ENCODE assay signal across 27 cellular contexts in the genomic region with DNA sequence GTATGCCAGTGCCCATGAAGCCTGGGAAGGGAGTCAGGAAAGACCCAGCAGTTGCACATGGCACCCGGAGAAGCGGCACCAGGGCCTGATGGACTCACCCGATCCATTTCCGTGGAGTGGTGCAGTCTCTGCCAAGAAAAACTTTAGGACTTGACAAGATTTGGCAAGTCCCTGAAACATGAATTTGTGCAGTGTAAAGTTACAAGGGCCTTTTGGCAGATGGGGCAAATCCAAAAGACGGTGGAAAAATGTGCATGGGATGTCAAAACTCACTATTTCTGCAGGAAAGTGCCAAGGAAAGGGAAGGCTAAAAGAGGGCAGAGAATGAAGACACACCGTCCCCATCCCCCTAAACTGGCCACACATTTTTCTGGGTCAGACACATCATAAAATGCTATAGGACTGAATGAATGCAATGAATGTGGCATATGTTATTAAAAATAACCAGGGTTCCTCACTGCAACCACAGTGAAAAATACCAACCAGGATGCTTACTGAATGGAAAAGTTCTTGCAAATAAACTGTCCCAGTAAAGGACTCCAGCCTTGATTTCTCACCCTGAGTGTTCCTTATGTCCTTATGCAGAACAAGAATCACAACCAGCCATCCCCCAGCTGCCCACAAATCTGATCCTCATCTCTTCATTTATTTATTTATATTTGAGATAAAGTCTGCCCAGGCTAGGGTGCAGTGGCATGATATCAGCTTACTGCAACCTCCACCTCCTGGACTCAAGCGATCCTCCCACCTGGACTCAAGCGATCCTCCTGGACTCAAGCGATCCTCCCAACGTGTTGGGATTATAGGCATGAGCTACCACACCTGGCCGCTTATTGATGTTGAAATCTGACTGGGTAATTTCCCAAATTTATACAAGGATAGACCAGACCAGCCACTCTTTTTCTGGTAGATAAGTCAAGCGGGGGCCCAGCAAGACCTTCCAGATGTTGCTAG.
A peak's percentile ranks its signal among the peaks of the same experiment; 100 is the strongest.
DNase-seq lines count a peak whose midpoint lies in the region; ATAC-seq and TF ChIP-seq lines count a peak whose summit lies in the region.
"Had no signal": no experiment of that assay in that cellular context is flagged by ENCODE, and none has a peak within 500 bp of the region (broad histone marks: within the 10 kb centered on the region; RNA-seq: fewer than 3 reads in every experiment).

No MANE protein-coding gene starts in this region.

- H3K4ac ChIP-seq in mesenchymal stem cell (ENCODE audit: low read depth in 1 of 2, low read length in 2 of 2) = no peak overlapping the region

- no peaks in the 10 kb centered on the region for H3K36me3 Mint-ChIP-seq in chondrocyte (ENCODE audit: low read depth)
- H3K36me3 Mint-ChIP-seq in endothelial cell (ENCODE audit: low read depth, unreplicated experiment) = no peaks in the 10 kb centered on the region
- H3K36me3 Mint-ChIP-seq: mesothelial cell of epicardium; natural killer cell treated with Interleukin-12 subunit alpha and Interleukin-12 subunit beta and Interleukin-15 and Interleukin-18, amount 100 ng/mL, for 72 hours had no signal

- H3K27me3 Mint-ChIP-seq in chondrocyte (ENCODE audit: low read depth) (no peaks in the 10 kb centered on the region), endothelial cell (ENCODE audit: unreplicated experiment) (no peaks in the 10 kb centered on the region)

- no peaks in the 10 kb centered on the region for H3K79me1 ChIP-seq in mesenchymal stem cell (replicated peaks; ENCODE audit: low read length, poor library complexity, severe bottlenecking)

- H2BK5ac ChIP-seq in mesenchymal stem cell (ENCODE audit: low read depth, low read length, poor library complexity, severe bottlenecking) = no peak overlapping the region

- H3K4me1 ChIP-seq in ACC112 (ENCODE audit: control insufficient read depth, insufficient read depth, low read length, unreplicated experiment) = peaks cover 46% of the 10 kb centered on the region
- H3K4me1 ChIP-seq in mesenchymal stem cell (ENCODE audit: control insufficient read depth, insufficient read depth, low read depth, low read length) = peaks cover 16% of the 10 kb centered on the region
- H3K4me1 ChIP-seq: parathyroid adenoma, transverse colon had no signal

- H3K9me3 ChIP-seq in MG63 = no peaks in the 10 kb centered on the region
- no peaks in the 10 kb centered on the region for H3K9me3 ChIP-seq in mesenchymal stem cell (ENCODE audit: control insufficient read depth, low read length)
- H3K9me3 ChIP-seq: A549, transverse colon had no signal

- WGBS in mesenchymal stem cell = 86% methylated on average over 12 of the region's 12 CpGs

- no peak for ATAC-seq in HG02763 (IDR thresholded peaks at IDR 0.05; ENCODE audit: unreplicated experiment)
- ATAC-seq: A549; left lobe of liver; natural killer cell treated with Interleukin-12 subunit alpha and Interleukin-12 subunit beta and Interleukin-15 and Interleukin-18, amount 100 ng/mL, for 72 hours; stimulated activated naive CD8-positive, alpha-beta T cell treated with anti-CD3 and anti-CD28 coated beads, Interleukin-15, amount 100 ng/mL, for 72 hours had no signal

- no peak overlapping the region for H2BK120ac ChIP-seq in mesenchymal stem cell (ENCODE audit: low read depth, low read length)

- H3K27ac ChIP-seq in ACC112 (ENCODE audit: low read depth, low read length) (peak overlapping the region; percentile 70), mesenchymal stem cell (ENCODE audit: low read length, poor library complexity, severe bottlenecking) (no peak overlapping the region)
- H3K27ac ChIP-seq: A549; BLaER1 treated with 17β-estradiol and CSF1 and Interleukin-3, amounts not matched to agents 10 nM and 100 nM; parathyroid adenoma; transverse colon had no signal

- H3K36me3 ChIP-seq in ACC112 (ENCODE audit: insufficient read depth, low read length) (no peaks in the 10 kb centered on the region), MG63 (no peaks in the 10 kb centered on the region), mesenchymal stem cell (ENCODE audit: control insufficient read depth in 1 of 2, insufficient read depth in 2 of 2, low read depth in 1 of 2, low read length in 2 of 2) (no peaks in the 10 kb centered on the region)
- H3K36me3 ChIP-seq: transverse colon had no signal

- H3K14ac ChIP-seq in mesenchymal stem cell (ENCODE audit: low read length in 2 of 2) = no peak overlapping the region

- H3K27me3 ChIP-seq in ACC112 (ENCODE audit: insufficient read depth, low read length) (no peaks in the 10 kb centered on the region), MG63 (no peaks in the 10 kb centered on the region), mesenchymal stem cell (ENCODE audit: control insufficient read depth in 1 of 2, insufficient read depth in 1 of 2, low read length in 2 of 2) (no peaks in the 10 kb centered on the region)
- H3K27me3 ChIP-seq: BLaER1 treated with 17β-estradiol and CSF1 and Interleukin-3, amounts not matched to agents 10 nM and 100 nM had no signal

- H4K91ac ChIP-seq in mesenchymal stem cell (ENCODE audit: low read length) = no peak overlapping the region

- H3K4me1 Mint-ChIP-seq in chondrocyte (ENCODE audit: low read depth) (peaks cover 67% of the 10 kb centered on the region), endothelial cell (ENCODE audit: unreplicated experiment) (peaks cover 10% of the 10 kb centered on the region)
- H3K4me1 Mint-ChIP-seq: activated B cell treated with CpG ODN at 0.5 μM for 24 hours; activated CD4-positive, alpha-beta memory T cell treated with anti-CD3 and anti-CD28 coated beads, Interleukin-2, amount 10 ng/mL, durations not matched to agents 7 days and 5 days; central memory CD8-positive, alpha-beta T cell; mesothelial cell of epicardium; stimulated activated naive CD8-positive, alpha-beta T cell treated with anti-CD3 and anti-CD28 coated beads, Interleukin-15, amount 100 ng/mL, for 72 hours had no signal

- no peak overlapping the region for H3K18ac ChIP-seq in mesenchymal stem cell (ENCODE audit: low read depth in 1 of 2, low read length in 2 of 2)

- no peak overlapping the region for H4K8ac ChIP-seq in mesenchymal stem cell (ENCODE audit: low read length)

- H3K23ac ChIP-seq in mesenchymal stem cell (ENCODE audit: low read length in 2 of 2) = no peak overlapping the region

- no peak overlapping the region for H2BK12ac ChIP-seq in mesenchymal stem cell (ENCODE audit: low read length in 2 of 2)

- no peak overlapping the region for H3K4me2 ChIP-seq in mesenchymal stem cell (ENCODE audit: low read length, poor library complexity, severe bottlenecking)
- H3K4me2 ChIP-seq: A549; BLaER1 treated with 17β-estradiol and CSF1 and Interleukin-3, amounts not matched to agents 10 nM and 100 nM had no signal

- peaks cover 6% of the 10 kb centered on the region for H3K9me3 Mint-ChIP-seq in chondrocyte (ENCODE audit: low read depth)
- H3K9me3 Mint-ChIP-seq in endothelial cell (ENCODE audit: unreplicated experiment) = no peaks in the 10 kb centered on the region
- H3K9me3 Mint-ChIP-seq: activated B cell treated with CpG ODN at 0.5 μM for 24 hours; activated CD4-positive, alpha-beta memory T cell treated with anti-CD3 and anti-CD28 coated beads, Interleukin-2, amount 10 ng/mL, durations not matched to agents 7 days and 5 days; mesothelial cell of epicardium; natural killer cell treated with Interleukin-12 subunit alpha and Interleukin-12 subunit beta and Interleukin-15 and Interleukin-18, amount 100 ng/mL, for 72 hours; stimulated activated naive CD8-positive, alpha-beta T cell treated with anti-CD3 and anti-CD28 coated beads, Interleukin-15, amount 100 ng/mL, for 72 hours had no signal

- no peak overlapping the region for H3K4me3 Mint-ChIP-seq in chondrocyte (ENCODE audit: unreplicated experiment)
- H3K4me3 Mint-ChIP-seq in endothelial cell (ENCODE audit: unreplicated experiment) = no peak overlapping the region
- H3K4me3 Mint-ChIP-seq: activated B cell treated with CpG ODN at 0.5 μM for 24 hours; activated CD4-positive, alpha-beta memory T cell treated with anti-CD3 and anti-CD28 coated beads, Interleukin-2, amount 10 ng/mL, durations not matched to agents 7 days and 5 days; central memory CD8-positive, alpha-beta T cell; mesothelial cell of epicardium; natural killer cell treated with Interleukin-12 subunit alpha and Interleukin-12 subunit beta and Interleukin-15 and Interleukin-18, amount 100 ng/mL, for 72 hours; stimulated activated naive CD8-positive, alpha-beta T cell treated with anti-CD3 and anti-CD28 coated beads, Interleukin-15, amount 100 ng/mL, for 72 hours had no signal

- H3K27ac Mint-ChIP-seq in chondrocyte (ENCODE audit: unreplicated experiment) = peak overlapping the region; percentile 90
- no peak overlapping the region for H3K27ac Mint-ChIP-seq in endothelial cell (ENCODE audit: unreplicated experiment)
- H3K27ac Mint-ChIP-seq: activated B cell treated with CpG ODN at 0.5 μM for 24 hours; activated CD4-positive, alpha-beta memory T cell treated with anti-CD3 and anti-CD28 coated beads, Interleukin-2, amount 10 ng/mL, durations not matched to agents 7 days and 5 days; mesothelial cell of epicardium; natural killer cell treated with Interleukin-12 subunit alpha and Interleukin-12 subunit beta and Interleukin-15 and Interleukin-18, amount 100 ng/mL, for 72 hours; stimulated activated naive CD8-positive, alpha-beta T cell treated with anti-CD3 and anti-CD28 coated beads, Interleukin-15, amount 100 ng/mL, for 72 hours had no signal

- TF ChIP-seq CTCF in chondrocyte (IDR thresholded peaks at IDR 0.05) = no peak
- no peak for TF ChIP-seq CTCF in endothelial cell (IDR thresholded peaks at IDR 0.05; ENCODE audit: unreplicated experiment)

- DNase-seq in MG63 = peak; percentile 64
- no peak for DNase-seq in chondrocyte (ENCODE audit: low spot score)
- no peak for DNase-seq in mesenchymal stem cell
- no peak for DNase-seq in effector CD8-positive, alpha-beta T cell (lab: John Stamatoyannopoulos, UW)
- no peak for DNase-seq in NCI-H748 treated with DMSO at 0.1 percent for 48 hours (lab: John Stamatoyannopoulos, UW)
- no peak for DNase-seq in endothelial cell (ENCODE audit: low spot score)
- DNase-seq: activated B cell treated with CpG ODN at 0.5 μM for 24 hours; activated CD4-positive, alpha-beta memory T cell treated with anti-CD3 and anti-CD28 coated beads, Interleukin-2, amount 10 ng/mL, durations not matched to agents 7 days and 5 days; activated gamma-delta T cell treated with Interleukin-2 at 50 U/mL for 16 hours; amniotic stem cell; Calu3; glutamatergic neuron; KBM-7; NCI-H1694 treated with DMSO at 0.1 percent for 48 hours; NCI-H2171 treated with DMSO at 0.1 percent for 48 hours; NCI-H526 treated with DMSO at 0.1 percent for 48 hours; stimulated activated naive CD8-positive, alpha-beta T cell treated with anti-CD3 and anti-CD28 coated beads, Interleukin-15, amount 100 ng/mL, for 72 hours; transverse colon had no signal

- H3K9ac ChIP-seq in mesenchymal stem cell (ENCODE audit: low read length) = no peak overlapping the region
- H3K9ac ChIP-seq: BLaER1 treated with 17β-estradiol and CSF1 and Interleukin-3, amounts not matched to agents 10 nM and 100 nM; parathyroid adenoma had no signal

- H2AK5ac ChIP-seq in mesenchymal stem cell (ENCODE audit: low read length, severe bottlenecking) = peak overlapping the region; percentile 30

- no peak overlapping the region for H3K4me3 ChIP-seq in ACC112 (ENCODE audit: low read depth, low read length)
- no peak overlapping the region for H3K4me3 ChIP-seq in MG63
- H3K4me3 ChIP-seq in mesenchymal stem cell (ENCODE audit: insufficient read depth in 1 of 2, low read depth in 1 of 2, low read length in 2 of 2) = no peak overlapping the region
- H3K4me3 ChIP-seq: A549; BLaER1 treated with 17β-estradiol and CSF1 and Interleukin-3, amounts not matched to agents 10 nM and 100 nM; transverse colon had no signal

- H2AFZ ChIP-seq in ACC112 (ENCODE audit: low read length, unreplicated experiment) = peak overlapping the region; percentile 18
- H2AFZ ChIP-seq in mesenchymal stem cell (ENCODE audit: low read depth, low read length) = no peak overlapping the region
- H2AFZ ChIP-seq: parathyroid adenoma had no signal

- H3K79me2 ChIP-seq in ACC112 (ENCODE audit: control insufficient read depth, insufficient read depth, low read length, unreplicated experiment) = no peaks in the 10 kb centered on the region
- H3K79me2 ChIP-seq: parathyroid adenoma had no signal

- H2BK15ac ChIP-seq in mesenchymal stem cell (ENCODE audit: low read depth, poor library complexity, severe bottlenecking) = no peak overlapping the region
